In the genomic region with DNA sequence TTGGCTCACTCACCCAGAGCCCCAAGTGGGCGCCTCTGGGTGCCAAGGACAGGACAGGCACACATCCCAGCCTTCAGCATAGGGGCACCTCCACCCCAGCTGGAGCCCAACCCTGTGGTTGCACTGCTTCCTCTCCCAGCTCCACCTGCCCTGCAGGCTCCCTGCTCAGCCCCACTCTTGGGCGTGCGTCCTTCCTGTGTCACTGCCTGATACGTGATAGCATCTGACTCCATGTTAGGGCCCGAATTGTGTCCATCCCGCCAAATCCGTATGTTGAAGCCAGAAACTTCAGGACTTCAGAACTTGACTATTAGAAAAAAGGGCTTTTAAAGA, we compare ENCODE assay signal across 21 cellular contexts. TPM values are rescaled to one million over a fixed set of nuclear protein-coding genes. Genes with fewer than 3 reads are reported as not detected.
DNase-seq lines count a peak whose midpoint lies in the region; ATAC-seq and TF ChIP-seq lines count a peak whose summit lies in the region.
"Had no signal": no experiment of that assay in that cellular context is flagged by ENCODE, and none has a peak within 500 bp of the region (broad histone marks: within the 10 kb centered on the region; RNA-seq: fewer than 3 reads in every experiment).

No MANE protein-coding gene starts in this region.

- H3K4me1 ChIP-seq in CD8-positive, alpha-beta memory T cell (ENCODE audit: insufficient read depth, low read length), result peaks cover 15% of the 10 kb centered on the region
- H3K4me1 ChIP-seq in spleen, result peaks cover 0 to 51% (median 18%) of the 10 kb centered on the region in 6 donors
- H3K4me1 ChIP-seq: BLaER1 had no signal

- H3K36me3 ChIP-seq in CD8-positive, alpha-beta memory T cell (ENCODE audit: insufficient read depth, low read length), result peaks cover 18% of the 10 kb centered on the region
- H3K36me3 ChIP-seq in spleen, result peaks cover 0 to 100% (median 85%) of the 10 kb centered on the region in 6 donors

- intact Hi-C loops in activated naive CD4-positive, alpha-beta T cell treated with anti-CD3 and anti-CD28 coated beads for 36 hours (cut with micrococcal nuclease), result no loop called here
- intact Hi-C loops in spleen (cut with DNase I; ENCODE audit: low total_unique reads), result no loop called here

- no peak overlapping the region for H3K27ac ChIP-seq in CD8-positive, alpha-beta memory T cell (ENCODE audit: low read depth, low read length)
- H3K27ac ChIP-seq in spleen, result no peak overlapping the region
- H3K27ac ChIP-seq: BLaER1, esophagus squamous epithelium, gastroesophageal sphincter, KMS-11, PC-9 had no signal

- no peaks in the 10 kb centered on the region for H3K9me3 ChIP-seq in CD8-positive, alpha-beta memory T cell (ENCODE audit: low read length)
- no peaks in the 10 kb centered on the region for H3K9me3 ChIP-seq in spleen
- H3K9me3 ChIP-seq: BLaER1, esophagus squamous epithelium, gastroesophageal sphincter had no signal

- peaks cover 12% of the 10 kb centered on the region for H3K4me1 Mint-ChIP-seq in activated naive CD4-positive, alpha-beta T cell treated with anti-CD3 and anti-CD28 coated beads for 36 hours (ENCODE audit: low read depth)
- H3K4me1 Mint-ChIP-seq in CD8-positive, alpha-beta memory T cell, result peaks cover 23 to 37% (median 23%) of the 10 kb centered on the region in 3 donors
- peaks cover 44% of the 10 kb centered on the region for H3K4me1 Mint-ChIP-seq in activated CD4-positive, alpha-beta memory T cell treated with anti-CD3 and anti-CD28 coated beads, Interleukin-2, amount 10 ng/mL, durations not matched to agents 7 days and 5 days
- H3K4me1 Mint-ChIP-seq: neural crest cell had no signal

- no peak for TF ChIP-seq CTCF in spleen (IDR thresholded peaks at IDR 0.05 in 8 of 11, conservative IDR thresholded peaks at IDR 0.05 in 3 of 11)

- TF ChIP-seq POLR2A in spleen (IDR thresholded peaks at IDR 0.05), result no peak

- DNase-seq in activated naive CD4-positive, alpha-beta T cell treated with anti-CD3 and anti-CD28 coated beads for 36 hours, result peak; percentile 1
- no peak for DNase-seq in activated naive CD4-positive, alpha-beta T cell (lab: John Stamatoyannopoulos, UW)
- DNase-seq in CD8-positive, alpha-beta memory T cell, result no peak
- peak; percentile 50 for DNase-seq in activated CD4-positive, alpha-beta memory T cell treated with anti-CD3 and anti-CD28 coated beads, Interleukin-2, amount 10 ng/mL, durations not matched to agents 7 days and 5 days
- DNase-seq in spleen (peak; percentile 57), anterior cingulate cortex (lab: John Stamatoyannopoulos, UW) (no peak)
- DNase-seq: ACHN, esophagus squamous epithelium, hypothalamus, NCI-H1436 treated with DMSO at 0.1 percent for 48 hours, NCI-H2171, NCI-H510A treated with DMSO at 0.1 percent for 48 hours, PC-9, SHP77 had no signal

- CTCF ChIA-PET in activated naive CD4-positive, alpha-beta T cell treated with anti-CD3 and anti-CD28 coated beads for 36 hours (lab: Charles Lee), result no interaction called here
- CTCF ChIA-PET in CD8-positive, alpha-beta memory T cell (lab: Charles Lee), result no interaction called here
- CTCF ChIA-PET in activated CD4-positive, alpha-beta memory T cell treated with anti-CD3 and anti-CD28 coated beads, Interleukin-2, amount 10 ng/mL, durations not matched to agents 7 days and 5 days (lab: Charles Lee), result interaction anchor here (1.1 to 1.2 kb wide), 2 partner anchors 9 to 60 kb away, joined by 3 to 4 read pairs; a partner anchor contains a TSS

- WGBS in spleen, 5 donors, result 70 to 77% (median 74%) methylated on average over 6 to 7 of the region's 7 CpGs

- H3K9me3 Mint-ChIP-seq in activated naive CD4-positive, alpha-beta T cell treated with anti-CD3 and anti-CD28 coated beads for 36 hours, result no peaks in the 10 kb centered on the region
- H3K9me3 Mint-ChIP-seq in CD8-positive, alpha-beta memory T cell, result no peaks in the 10 kb centered on the region
- no peaks in the 10 kb centered on the region for H3K9me3 Mint-ChIP-seq in activated CD4-positive, alpha-beta memory T cell treated with anti-CD3 and anti-CD28 coated beads, Interleukin-2, amount 10 ng/mL, durations not matched to agents 7 days and 5 days
- H3K9me3 Mint-ChIP-seq: neural crest cell, type B pancreatic cell had no signal

- no peak overlapping the region for H3K4me3 Mint-ChIP-seq in activated naive CD4-positive, alpha-beta T cell treated with anti-CD3 and anti-CD28 coated beads for 36 hours
- H3K4me3 Mint-ChIP-seq in CD8-positive, alpha-beta memory T cell, result no peak overlapping the region
- H3K4me3 Mint-ChIP-seq in activated CD4-positive, alpha-beta memory T cell treated with anti-CD3 and anti-CD28 coated beads, Interleukin-2, amount 10 ng/mL, durations not matched to agents 7 days and 5 days, result no peak overlapping the region
- H3K4me3 Mint-ChIP-seq: type B pancreatic cell had no signal

- POLR2A ChIA-PET in CD8-positive, alpha-beta memory T cell (lab: Charles Lee), result no interaction called here
- POLR2A ChIA-PET in activated CD4-positive, alpha-beta memory T cell treated with anti-CD3 and anti-CD28 coated beads, Interleukin-2, amount 10 ng/mL, durations not matched to agents 7 days and 5 days (lab: Charles Lee), result interaction anchor here (0.7 to 1.9 kb wide), 3 partner anchors 8 to 61 kb away, joined by 3 to 10 read pairs (median 3); a partner anchor contains a TSS

- no peak for ATAC-seq in HG02840 (IDR thresholded peaks at IDR 0.05; ENCODE audit: low FRiP score, unreplicated experiment)
- ATAC-seq: activated CD4-positive, CD25-positive, alpha-beta regulatory T cell treated with anti-CD3 and anti-CD28 coated beads, Interleukin-2, amount 50 U/mL, for 24 hours; gastroesophageal sphincter had no signal

- H3K27ac Mint-ChIP-seq in activated naive CD4-positive, alpha-beta T cell treated with anti-CD3 and anti-CD28 coated beads for 36 hours, result no peak overlapping the region
- H3K27ac Mint-ChIP-seq in CD8-positive, alpha-beta memory T cell, result peak overlapping the region in 5 of 8 donors; percentile 3 to 85 (median 73)
- peak overlapping the region; percentile 54 for H3K27ac Mint-ChIP-seq in activated CD4-positive, alpha-beta memory T cell treated with anti-CD3 and anti-CD28 coated beads, Interleukin-2, amount 10 ng/mL, durations not matched to agents 7 days and 5 days
- H3K27ac Mint-ChIP-seq: type B pancreatic cell had no signal

- no peaks in the 10 kb centered on the region for H3K27me3 Mint-ChIP-seq in activated naive CD4-positive, alpha-beta T cell treated with anti-CD3 and anti-CD28 coated beads for 36 hours (ENCODE audit: low read depth)
- no peaks in the 10 kb centered on the region for H3K27me3 Mint-ChIP-seq in CD8-positive, alpha-beta memory T cell
- no peaks in the 10 kb centered on the region for H3K27me3 Mint-ChIP-seq in activated CD4-positive, alpha-beta memory T cell treated with anti-CD3 and anti-CD28 coated beads, Interleukin-2, amount 10 ng/mL, durations not matched to agents 7 days and 5 days
- H3K27me3 Mint-ChIP-seq: type B pancreatic cell had no signal

- H3K4me3 ChIP-seq in CD8-positive, alpha-beta memory T cell (ENCODE audit: low read length), result no peak overlapping the region
- H3K4me3 ChIP-seq in spleen, result no peak overlapping the region
- H3K4me3 ChIP-seq: BLaER1, esophagus squamous epithelium, gastroesophageal sphincter, PC-9 had no signal

- peaks cover 27% of the 10 kb centered on the region for H3K36me3 Mint-ChIP-seq in activated naive CD4-positive, alpha-beta T cell treated with anti-CD3 and anti-CD28 coated beads for 36 hours (ENCODE audit: low read depth)
- peaks cover 0 to 87% (median 7%) of the 10 kb centered on the region in 3 donors for H3K36me3 Mint-ChIP-seq in CD8-positive, alpha-beta memory T cell
- H3K36me3 Mint-ChIP-seq in activated CD4-positive, alpha-beta memory T cell treated with anti-CD3 and anti-CD28 coated beads, Interleukin-2, amount 10 ng/mL, durations not matched to agents 7 days and 5 days (ENCODE audit: low read depth), result peaks cover 74% of the 10 kb centered on the region

- H3K27me3 ChIP-seq in CD8-positive, alpha-beta memory T cell (ENCODE audit: insufficient read depth, low read length, poor library complexity, severe bottlenecking), result no peaks in the 10 kb centered on the region
- no peaks in the 10 kb centered on the region for H3K27me3 ChIP-seq in spleen (replicated peaks in 1 of 7)
- H3K27me3 ChIP-seq: BLaER1, esophagus squamous epithelium, gastroesophageal sphincter had no signal

RNA-seq across cellular contexts. Expression of a gene that starts 9.2 kb away (rescaled TPM):
- total RNA-seq in activated naive CD4-positive, alpha-beta T cell treated with anti-CD3 and anti-CD28 coated beads for 36 hours, result 10 to 100 TPM; 26.0 to 27.5 TPM
- total RNA-seq in CD8-positive, alpha-beta memory T cell, result 10 to 100 TPM; 38.3 to 38.8 TPM
- polyA plus RNA-seq in CD8-positive, alpha-beta memory T cell, result 21.5 TPM
- 10 to 100 TPM; 63.7 to 69.0 TPM for total RNA-seq in activated CD4-positive, alpha-beta memory T cell treated with anti-CD3 and anti-CD28 coated beads, Interleukin-2, amount 10 ng/mL, durations not matched to agents 7 days and 5 days
- total RNA-seq in spleen, result 10 to 100 TPM; 33.4 to 49.4 (median 39.8) TPM
- polyA plus RNA-seq in spleen, result 10 to 100 TPM; 14.1 to 26.8 (median 20.7) TPM

RNA-seq across cellular contexts. Expression of a gene that starts 19.2 kb away (rescaled TPM):
- total RNA-seq in activated naive CD4-positive, alpha-beta T cell treated with anti-CD3 and anti-CD28 coated beads for 36 hours, result 1 to 10 TPM; 1.0 to 1.2 TPM
- 1 to 10 TPM; 1.8 to 2.1 TPM for total RNA-seq in CD8-positive, alpha-beta memory T cell
- polyA plus RNA-seq in CD8-positive, alpha-beta memory T cell, result 0.60 TPM
- total RNA-seq in activated CD4-positive, alpha-beta memory T cell treated with anti-CD3 and anti-CD28 coated beads, Interleukin-2, amount 10 ng/mL, durations not matched to agents 7 days and 5 days, result 1 to 10 TPM; 2.8 to 3.8 TPM
- total RNA-seq in spleen, result 1 to 10 TPM; 3.5 to 7.1 (median 5.4) TPM
- 1 to 10 TPM in 1 of 3 donors, under 1 TPM in 2; 0.36 to 4.0 (median 0.96) TPM for polyA plus RNA-seq in spleen
- total RNA-seq: gastroesophageal sphincter had no signal

Comparison
In these comparisons a context has a peak if more than half of its experiments do, and no peak if none do; other contexts are left out.
1. DNase-seq: peak in activated naive CD4-positive, alpha-beta T cell treated with anti-CD3 and anti-CD28 coated beads for 36 hours (single experiment), activated CD4-positive, alpha-beta memory T cell treated with anti-CD3 and anti-CD28 coated beads, Interleukin-2, amount 10 ng/mL, durations not matched to agents 7 days and 5 days (single experiment) and spleen (single experiment); none in activated naive CD4-positive, alpha-beta T cell (0 of 4), CD8-positive, alpha-beta memory T cell (0 of 5) and anterior cingulate cortex (0 of 58).